1 cellular context compared by ENCODE assay signal in genomic region chr4:53859305-53859704, GRCh38.
"Had no signal": no experiment of that assay in that cellular context is flagged by ENCODE, and none has a peak within 500 bp of the region (broad histone marks: within the 10 kb centered on the region; RNA-seq: fewer than 3 reads in every experiment).

No MANE protein-coding gene starts in this region.

- H3K4me3 ChIP-seq: GM12878 had no signal

- ATAC-seq: GM12878 had no signal
